23 cellular contexts compared by ENCODE assay signal in the genomic region with DNA sequence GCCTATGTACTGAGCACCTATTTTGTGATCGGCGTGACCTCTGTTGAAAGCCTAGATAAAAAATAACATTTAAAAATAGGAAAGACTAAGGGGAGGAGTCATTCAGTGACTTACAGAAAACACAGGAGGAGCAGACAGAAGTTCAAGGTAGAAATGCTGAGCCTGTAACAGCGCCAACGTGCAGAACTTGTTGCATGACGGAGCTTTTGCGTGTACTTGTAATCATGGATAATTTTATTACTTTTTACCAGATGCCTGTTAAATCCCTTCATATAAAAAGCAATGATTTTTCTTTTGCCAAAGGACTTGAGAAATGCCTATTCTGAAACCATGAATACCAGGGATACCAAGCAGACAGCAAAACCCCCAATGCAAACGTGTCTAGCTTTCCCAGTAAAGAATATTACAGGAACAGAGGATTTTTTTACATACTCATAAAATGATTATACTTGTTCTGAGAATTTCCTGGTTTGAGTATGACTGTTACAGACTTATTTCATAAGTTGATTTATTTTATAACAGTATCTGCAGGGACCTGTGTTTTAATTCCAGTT.
"Had no signal": no experiment of that assay in that cellular context is flagged by ENCODE, and none has a peak within 500 bp of the region (broad histone marks: within the 10 kb centered on the region; RNA-seq: fewer than 3 reads in every experiment).

No MANE protein-coding gene starts in this region.

- DNase-seq: activated CD4-positive, alpha-beta T cell treated with anti-CD3 and anti-CD28 coated beads, Interleukin-2, amount 50 U/mL, for 4 hours; activated CD8-positive, alpha-beta memory T cell treated with anti-CD3 and anti-CD28 coated beads for 24 hours; activated CD8-positive, alpha-beta memory T cell treated with anti-CD3 and anti-CD28 coated beads, Interleukin-2, amount 50 U/mL, for 4 hours; activated naive CD4-positive, alpha-beta T cell; activated T-cell treated with anti-CD3 and anti-CD28 coated beads, Interleukin-2, amount 50 U/mL, for 4 hours; amniotic stem cell; cortex of kidney; foreskin melanocyte; glutamatergic neuron; hippocampal formation; kidney glomerular epithelial cell; left lung; naive thymus-derived CD4-positive, alpha-beta T cell; posterior cingulate gyrus; retina; stimulated activated CD4-positive, alpha-beta T cell treated with anti-CD3 and anti-CD28 coated beads, Interleukin-12 subunit alpha, Interleukin-12 subunit beta, amount 100 ng/mL, for 4 hours; stimulated activated CD4-positive, alpha-beta T cell treated with anti-CD3 and anti-CD28 coated beads, Interleukin-4, amount 100 ng/mL, for 4 hours; stimulated activated naive CD8-positive, alpha-beta T cell treated with anti-CD3 and anti-CD28 coated beads, Interleukin-15, Interleukin-2, amounts not matched to agents 100 U/mL and 50 U/mL, for 24 hours; T-helper 9 cell had no signal

- H3K27me3 ChIP-seq: breast epithelium had no signal

- H3K4me3 ChIP-seq: breast epithelium, left lung, lung had no signal

- H3K27ac ChIP-seq: breast epithelium, epithelial cell of prostate, left lung had no signal

- H3K9me3 ChIP-seq: breast epithelium, left lung had no signal

- H3K4me1 ChIP-seq: left lung had no signal

- ATAC-seq: activated T-cell treated with anti-CD3 and anti-CD28 coated beads, Interleukin-2, amount 50 U/mL, for 4 hours; left lung; naive thymus-derived CD4-positive, alpha-beta T cell; stimulated activated naive CD8-positive, alpha-beta T cell treated with anti-CD3 and anti-CD28 coated beads, Interleukin-15, Interleukin-2, amounts not matched to agents 100 U/mL and 50 U/mL, for 24 hours; WTC11 had no signal

- H3K36me3 ChIP-seq: breast epithelium, left lung had no signal
